ENCODE assay signal across 15 cellular contexts in genomic region chr12:68633614-68634558, GRCh38. TPM values are rescaled to one million over a fixed set of nuclear protein-coding genes. Genes with fewer than 3 reads are reported as not detected.
A peak's percentile ranks its signal among the peaks of the same experiment; 100 is the strongest.
DNase-seq lines count a peak whose midpoint lies in the region; ATAC-seq, FAIRE-seq and TF ChIP-seq lines count a peak whose summit lies in the region.
"Had no signal": no experiment of that assay in that cellular context is flagged by ENCODE, and none has a peak within 500 bp of the region (broad histone marks: within the 10 kb centered on the region; RNA-seq: fewer than 3 reads in every experiment).

No MANE protein-coding gene starts in this region.

- peaks cover 99% of the 10 kb centered on the region for H4K20me1 ChIP-seq in smooth muscle cell (ENCODE audit: low read depth)

- H3F3A ChIP-seq in smooth muscle cell (ENCODE audit: low read depth): peaks cover 10% of the 10 kb centered on the region

- no peaks in the 10 kb centered on the region for H3K27me3 Mint-ChIP-seq in activated T-cell treated with anti-CD3 and anti-CD28 coated beads, Interleukin-2, amount 50 U/mL, for 4 hours (ENCODE audit: low read depth)

- H3K4me3 ChIP-seq in smooth muscle cell: no peak overlapping the region
- H3K4me3 ChIP-seq: tibial nerve had no signal

- no peaks in the 10 kb centered on the region for H3K9me3 ChIP-seq in smooth muscle cell (replicated peaks; ENCODE audit: low read depth)
- H3K9me3 ChIP-seq: tibial nerve had no signal

- H3K27ac ChIP-seq in smooth muscle cell (ENCODE audit: low read depth): peak overlapping the region; percentile 75
- H3K27ac ChIP-seq: parathyroid adenoma, tibial nerve had no signal

- H3K79me2 ChIP-seq in smooth muscle cell (ENCODE audit: low read depth): peaks cover 100% of the 10 kb centered on the region

- peak overlapping the region; percentile 10 for H3K4me2 ChIP-seq in smooth muscle cell

- no peak for TF ChIP-seq CTCF in smooth muscle cell (IDR thresholded peaks at IDR 0.05; ENCODE audit: borderline replicate concordance, insufficient read depth, poor library complexity, severe bottlenecking)

- H3K27me3 ChIP-seq in smooth muscle cell (ENCODE audit: low read depth): no peaks in the 10 kb centered on the region
- H3K27me3 ChIP-seq: tibial nerve had no signal

- no peak for FAIRE-seq in urothelium cell line (lab: Jason Lieb, UNC)

- H3K4me3 Mint-ChIP-seq in activated T-cell treated with anti-CD3 and anti-CD28 coated beads, Interleukin-2, amount 50 U/mL, for 4 hours: peak overlapping the region; percentile 7
- H3K4me3 Mint-ChIP-seq: T-helper 1 cell treated with Interleukin-12 subunit alpha and Interleukin-12 subunit beta and Interleukin-4 antibody, amounts not matched to agents 30 μg/mL and 1 μg/mL, for 36 hours had no signal

- no peak for DNase-seq in activated T-cell treated with anti-CD3 and anti-CD28 coated beads, Interleukin-2, amount 50 U/mL, for 4 hours
- no peak for DNase-seq in activated T-cell treated with anti-CD3 and anti-CD28 coated beads, Interleukin-2, amount 50 U/mL, for 1 hour
- no peak for DNase-seq in activated naive CD4-positive, alpha-beta T cell treated with anti-CD3 and anti-CD28 coated beads, Interleukin-2, amount 50 U/mL, for 72 hours (ENCODE audit: low spot score in 2 of 2)
- no peak for DNase-seq in smooth muscle cell (lab: John Stamatoyannopoulos, UW; ENCODE audit: unreplicated experiment)
- DNase-seq in urothelium cell line (ENCODE audit: low spot score): no peak
- DNase-seq in globus pallidus (ENCODE audit: low spot score): no peak
- no peak for DNase-seq in GM19238 (ENCODE audit: insufficient read length, low spot score)
- DNase-seq: activated CD8-positive, alpha-beta memory T cell treated with anti-CD3 and anti-CD28 coated beads, Interleukin-2, amount 50 U/mL, for 4 hours; caudate nucleus; left ventricle myocardium superior; NCI-H69 had no signal

- H3K9ac ChIP-seq in smooth muscle cell (ENCODE audit: low read depth): peak overlapping the region; percentile 25
- H3K9ac ChIP-seq: parathyroid adenoma had no signal

- H3K36me3 ChIP-seq in smooth muscle cell (ENCODE audit: low read depth): no peaks in the 10 kb centered on the region
- H3K36me3 ChIP-seq: tibial nerve had no signal

- 88% methylated on average over 9 of the region's 9 CpGs for WGBS in smooth muscle cell (ENCODE audit: low lambda C conversion rate)

- H2AFZ ChIP-seq in smooth muscle cell (ENCODE audit: low read depth): no peak overlapping the region
- H2AFZ ChIP-seq: parathyroid adenoma had no signal

- peak overlapping the region; percentile 19 to 62 for H3K27ac Mint-ChIP-seq in activated naive CD4-positive, alpha-beta T cell treated with anti-CD3 and anti-CD28 coated beads, Interleukin-2, amount 50 U/mL, for 72 hours

- H3K4me1 ChIP-seq in smooth muscle cell (ENCODE audit: low read depth): peaks cover 20% of the 10 kb centered on the region

- no peaks in the 10 kb centered on the region for H3K9me3 Mint-ChIP-seq in activated T-cell treated with anti-CD3 and anti-CD28 coated beads, Interleukin-2, amount 50 U/mL, for 4 hours
- no peaks in the 10 kb centered on the region for H3K9me3 Mint-ChIP-seq in activated naive CD4-positive, alpha-beta T cell treated with anti-CD3 and anti-CD28 coated beads, Interleukin-2, amount 50 U/mL, for 72 hours
- H3K9me3 Mint-ChIP-seq: T-helper 1 cell treated with Interleukin-12 subunit alpha and Interleukin-12 subunit beta and Interleukin-4 antibody, amounts not matched to agents 30 μg/mL and 1 μg/mL, for 36 hours had no signal

- ATAC-seq in activated T-cell treated with anti-CD3 and anti-CD28 coated beads, Interleukin-2, amount 50 U/mL, for 4 hours: no peak
- peak; percentile 42 for ATAC-seq in HG03095 (IDR thresholded peaks at IDR 0.05; ENCODE audit: unreplicated experiment)
- no peak for ATAC-seq in activated naive CD4-positive, alpha-beta T cell treated with anti-CD3 and anti-CD28 coated beads, Interleukin-2, amount 50 U/mL, for 72 hours
- ATAC-seq: left ventricle myocardium superior had no signal

- H3K4me1 Mint-ChIP-seq in activated T-cell treated with anti-CD3 and anti-CD28 coated beads, Interleukin-2, amount 50 U/mL, for 4 hours (ENCODE audit: low read depth): peaks cover 87% of the 10 kb centered on the region

- H3K36me3 Mint-ChIP-seq in activated T-cell treated with anti-CD3 and anti-CD28 coated beads, Interleukin-2, amount 50 U/mL, for 4 hours (ENCODE audit: insufficient read depth): peaks cover 34% of the 10 kb centered on the region
- H3K36me3 Mint-ChIP-seq in activated naive CD4-positive, alpha-beta T cell treated with anti-CD3 and anti-CD28 coated beads, Interleukin-2, amount 50 U/mL, for 72 hours: peaks cover 0 to 7% of the 10 kb centered on the region in 2 donors

RNA-seq across cellular contexts. Expression of gene RAP1B, which starts 23.2 kb away (rescaled TPM):
- 100 to 1,000 TPM; 172 to 213 (median 188) TPM for total RNA-seq in activated T-cell treated with anti-CD3 and anti-CD28 coated beads, Interleukin-2, amount 50 U/mL, for 4 hours
- total RNA-seq in activated naive CD4-positive, alpha-beta T cell treated with anti-CD3 and anti-CD28 coated beads, Interleukin-2, amount 50 U/mL, for 72 hours: 100 to 1,000 TPM; 182 to 232 TPM
- total RNA-seq in smooth muscle cell: 275 and 313 TPM in 2 replicates
- 236 and 242 TPM in 2 replicates for polyA plus RNA-seq in smooth muscle cell

RNA-seq across cellular contexts. Expression of gene NUP107, which starts 52.9 kb away (rescaled TPM):
- total RNA-seq in activated T-cell treated with anti-CD3 and anti-CD28 coated beads, Interleukin-2, amount 50 U/mL, for 4 hours: 100 to 1,000 TPM in 2 of 3 donors, 10 to 100 TPM in 1; 97.2 to 127 (median 121) TPM
- 100 to 1,000 TPM; 156 to 159 TPM for total RNA-seq in activated naive CD4-positive, alpha-beta T cell treated with anti-CD3 and anti-CD28 coated beads, Interleukin-2, amount 50 U/mL, for 72 hours
- total RNA-seq in smooth muscle cell: 51.1 and 65.3 TPM in 2 replicates
- polyA plus RNA-seq in smooth muscle cell: 29.1 and 39.9 TPM in 2 replicates
